Comparison of ENCODE assay signal across 8 cellular contexts in the genomic region with DNA sequence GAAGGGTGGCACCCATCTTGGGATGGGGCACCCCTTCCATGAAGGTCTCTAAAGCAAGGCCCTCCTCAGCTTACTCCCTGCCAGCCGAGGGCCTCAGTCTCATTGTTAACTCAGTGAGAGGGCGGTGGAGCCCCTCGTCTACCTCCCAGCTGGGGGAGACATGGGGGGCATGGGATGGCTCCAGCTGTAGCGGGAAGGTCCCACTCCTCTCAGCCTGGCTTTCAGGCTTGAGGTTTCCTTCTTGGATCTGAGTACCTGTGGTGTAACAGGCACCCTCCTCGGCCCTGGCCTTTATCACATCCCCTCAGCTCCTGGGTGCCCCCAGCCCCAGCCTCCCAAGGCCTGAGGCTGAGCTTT. TPM values are rescaled to one million over a fixed set of nuclear protein-coding genes. Genes with fewer than 3 reads are reported as not detected.
A peak's percentile ranks its signal among the peaks of the same experiment; 100 is the strongest.
DNase-seq lines count a peak whose midpoint lies in the region; ATAC-seq and TF ChIP-seq lines count a peak whose summit lies in the region.
"Had no signal": no experiment of that assay in that cellular context is flagged by ENCODE, and none has a peak within 500 bp of the region (broad histone marks: within the 10 kb centered on the region; RNA-seq: fewer than 3 reads in every experiment).

No MANE protein-coding gene starts in this region.

- H3K9me3 ChIP-seq in PC-3 (ENCODE audit: low read length) (no peaks in the 10 kb centered on the region), endodermal cell (ENCODE audit: control insufficient read depth, low read length) (peaks cover 32% of the 10 kb centered on the region)
- H3K9me3 ChIP-seq: adrenal gland had no signal

- H3K36me3 ChIP-seq in GM23338 (ENCODE audit: insufficient read depth) (peaks cover 6% of the 10 kb centered on the region), PC-3 (ENCODE audit: low read depth, low read length) (peaks cover 20% of the 10 kb centered on the region), endodermal cell (ENCODE audit: control insufficient read depth, insufficient read depth, low read length) (peaks cover 25% of the 10 kb centered on the region)

- H3K27me3 Mint-ChIP-seq in GM23338 (ENCODE audit: insufficient read depth, low read depth, poor library complexity) (peaks cover 41% of the 10 kb centered on the region), endodermal cell (ENCODE audit: insufficient read depth) (peaks cover 12% of the 10 kb centered on the region)

- POLR2A ChIA-PET in PC-3 (lab: Charles Lee; ENCODE audit: unreplicated experiment), result no interaction called here

- H4K20me1 ChIP-seq in GM23338 (replicated peaks; ENCODE audit: insufficient read depth) (peaks cover 7% of the 10 kb centered on the region), PC-3 (ENCODE audit: low read length) (peaks cover 18% of the 10 kb centered on the region; the same call in 1 of the 2 replicates)

- H3K27ac ChIP-seq in GM23338 (ENCODE audit: low read depth) (no peak overlapping the region), PC-3 (ENCODE audit: low read length) (no peak overlapping the region), endodermal cell (ENCODE audit: low read depth, low read length) (no peak overlapping the region)

- H3K27me3 ChIP-seq in GM23338 (ENCODE audit: insufficient read depth) (peaks cover 5% of the 10 kb centered on the region; the same call in 1 of the 2 replicates), PC-3 (ENCODE audit: low read length) (no peaks in the 10 kb centered on the region), endodermal cell (ENCODE audit: control insufficient read depth, insufficient read depth, low read length, poor library complexity, severe bottlenecking) (no peaks in the 10 kb centered on the region)
- H3K27me3 ChIP-seq: adrenal gland had no signal

- H3K4me1 Mint-ChIP-seq in GM23338 (peaks cover 34% of the 10 kb centered on the region), endodermal cell (peaks cover 13% of the 10 kb centered on the region)

- H3K9ac ChIP-seq in PC-3 (ENCODE audit: low read length) (no peak overlapping the region; the same call in 1 of the 2 replicates), endodermal cell (ENCODE audit: extremely low read depth, low read length, poor library complexity, severe bottlenecking) (no peak overlapping the region)

- WGBS in endodermal cell (ENCODE audit: insufficient coverage in 1 of 2, insufficient read length in 1 of 2), 2 experiments, result 98 to 100% methylated on average over 3 to 5 of the region's 5 CpGs

- H3F3A ChIP-seq in GM23338 (replicated peaks; ENCODE audit: low read depth) (peaks cover 35% of the 10 kb centered on the region), PC-3 (ENCODE audit: low read length, unreplicated experiment) (no peaks in the 10 kb centered on the region)

- peak overlapping the region; percentile 99 for H3K4me2 ChIP-seq in GM23338
- H3K4me2 ChIP-seq in PC-3 (ENCODE audit: low read length), result peak overlapping the region; percentile 95

- H3K9me3 Mint-ChIP-seq in GM23338 (peaks cover 42% of the 10 kb centered on the region), endodermal cell (peaks cover 31% of the 10 kb centered on the region)

- H3K4me1 ChIP-seq in GM23338 (ENCODE audit: insufficient read depth) (peaks cover 19% of the 10 kb centered on the region; the same call in 1 of the 2 replicates), PC-3 (ENCODE audit: insufficient read depth, low read length) (peaks cover 17% of the 10 kb centered on the region), endodermal cell (ENCODE audit: control insufficient read depth, insufficient read depth, low read length) (no peaks in the 10 kb centered on the region)

- H3K4me3 Mint-ChIP-seq in GM23338 (peak overlapping the region; percentile 92), endodermal cell (peak overlapping the region; percentile 84)

- DNase-seq in GM23338 (ENCODE audit: low spot score) (no peak), PC-3 (no peak), endodermal cell (no peak), skeletal muscle cell (ENCODE audit: low read depth) (no peak), HuH-7.5 (ENCODE audit: low spot score) (no peak)
- DNase-seq: adrenal gland had no signal

- H2AFZ ChIP-seq in GM23338 (no peak overlapping the region), PC-3 (ENCODE audit: low read length) (no peak overlapping the region)

- H3K36me3 Mint-ChIP-seq in GM23338 (ENCODE audit: low read depth), result peaks cover 73% of the 10 kb centered on the region
- peaks cover 58% of the 10 kb centered on the region for H3K36me3 Mint-ChIP-seq in endodermal cell (ENCODE audit: low read depth)

- H3K4me3 ChIP-seq in GM23338 (peak overlapping the region; percentile 99), PC-3 (ENCODE audit: low read length) (peak overlapping the region; percentile 90), endodermal cell (ENCODE audit: low read length) (peak overlapping the region; percentile 91), skeletal muscle cell (ENCODE audit: low read depth, low read length) (peak overlapping the region; percentile 75)

- H3K79me2 ChIP-seq in GM23338 (replicated peaks; ENCODE audit: insufficient read depth) (peaks cover 12% of the 10 kb centered on the region), PC-3 (ENCODE audit: low read length) (peaks cover 31% of the 10 kb centered on the region)

- no peak for TF ChIP-seq POLR2A in GM18505 (IDR thresholded peaks at IDR 0.05; ENCODE audit: borderline replicate concordance, extremely low read depth, insufficient read depth, insufficient read length)

- ATAC-seq in GM23338 (no peak), PC-3 (no peak), GM21526 (IDR thresholded peaks at IDR 0.05; ENCODE audit: low FRiP score, unreplicated experiment) (no peak), GM18505 (IDR thresholded peaks at IDR 0.05; ENCODE audit: unreplicated experiment) (no peak)

- H3K9me2 ChIP-seq in GM23338 (ENCODE audit: insufficient read depth) (no peaks in the 10 kb centered on the region), PC-3 (replicated peaks; ENCODE audit: low read length) (no peaks in the 10 kb centered on the region)

- CTCF ChIA-PET in PC-3 (lab: Charles Lee), result no interaction called here

- TF ChIP-seq CTCF in GM23338 (conservative IDR thresholded peaks at IDR 0.05; ENCODE audit: low read depth in 2 of 2) (no peak), PC-3 (conservative IDR thresholded peaks at IDR 0.05; ENCODE audit: low read depth, low read length) (no peak), endodermal cell (conservative IDR thresholded peaks at IDR 0.05) (no peak)

- intact Hi-C loops in PC-3 (cut with micrococcal nuclease), result no loop called here

- no TSS peak for BruUV-seq in PC-3 (replicated peaks; lab: Mats Ljungman, UMichigan)

- no peak overlapping the region for H3K27ac Mint-ChIP-seq in GM23338
- H3K27ac Mint-ChIP-seq in endodermal cell, result no peak overlapping the region

TF ChIP-seq in GM23338, 12 proteins besides CTCF, POLR2A, EP300 and RAD21:
- TF ChIP-seq EZH2phosphoT487 (IDR thresholded peaks at IDR 0.05; ENCODE audit: unreplicated experiment), result no peak

RNA-seq across cellular contexts. Expression of gene MIF, which starts 2.0 kb away (rescaled TPM):
- 800 and 881 TPM in 2 replicates for total RNA-seq in GM23338 (2014; rRNA removed; shearing (Covaris generic))
- polyA plus RNA-seq in GM23338 (2016; fragmentation: Nextera tagmentation; extraction: Ambion mirVana), result 5,205 and 5,707 TPM in 2 replicates
- 884 and 957 TPM in 2 replicates for total RNA-seq in PC-3 (2014; rRNA removed)
- total RNA-seq in endodermal cell, result 100 to 1,000 TPM; 722 to 753 TPM
- 847 TPM for polyA plus RNA-seq in endodermal cell (2013, experiment 1 of 2)
- polyA plus RNA-seq in endodermal cell (2013, experiment 2 of 2), result 826 TPM

RNA-seq across cellular contexts. Expression of gene SLC2A11, which starts 38.5 kb away (rescaled TPM):
- total RNA-seq in GM23338 (2014; rRNA removed; shearing (Covaris generic)), result 15.1 and 21.8 TPM in 2 replicates
- polyA plus RNA-seq in GM23338 (2016; fragmentation: Nextera tagmentation; extraction: Ambion mirVana), result 7.1 and 7.4 TPM in 2 replicates
- total RNA-seq in PC-3 (2014; rRNA removed) (8.0 and 9.4 TPM in 2 replicates), endodermal cell (10 to 100 TPM; 13.1 to 14.8 TPM)
- polyA plus RNA-seq in endodermal cell (2013, experiment 1 of 2), result 12.0 TPM
- 9.3 TPM for polyA plus RNA-seq in endodermal cell (2013, experiment 2 of 2)

RNA-seq across cellular contexts. Expression of gene DERL3, which starts 57.3 kb away (rescaled TPM):
- 10.6 and 13.6 TPM in 2 replicates for total RNA-seq in GM23338 (2014; rRNA removed; shearing (Covaris generic))
- polyA plus RNA-seq in GM23338 (2016; fragmentation: Nextera tagmentation; extraction: Ambion mirVana), result 16.6 and 19.5 TPM in 2 replicates
- not detected in 2 replicates for total RNA-seq in PC-3 (2014; rRNA removed)
- 1 to 10 TPM; 6.3 to 7.6 TPM for total RNA-seq in endodermal cell
- 8.1 TPM for polyA plus RNA-seq in endodermal cell (2013, experiment 1 of 2)
- polyA plus RNA-seq in endodermal cell (2013, experiment 2 of 2), result 7.7 TPM
